Comparison of ENCODE assay signal across 1 cellular context in genomic region chr10:99329238-99329890, GRCh38.
TF ChIP-seq lines count a peak whose summit lies in the region.

Gene CNNM1 (plus strand): TSS chr10:99329356. CDS start chr10:99329388, 32 bp downstream.

TF ChIP-seq in WTC11, 78 proteins besides CTCF, POLR2A, EP300 and RAD21 (continued from another document):
- no peak for TF ChIP-seq E2F4 (CRISPR knock-in tag; IDR thresholded peaks at IDR 0.05; ENCODE audit: borderline replicate concordance, low read depth)
- TF ChIP-seq FOXJ3 (CRISPR knock-in tag; IDR thresholded peaks at IDR 0.05; ENCODE audit: borderline replicate concordance) = no peak
- TF ChIP-seq ZNF512 (CRISPR knock-in tag; IDR thresholded peaks at IDR 0.05; ENCODE audit: borderline replicate concordance) = no peak
- no peak for TF ChIP-seq GTF2I (CRISPR knock-in tag; conservative IDR thresholded peaks at IDR 0.05)
- TF ChIP-seq MXD4 (CRISPR knock-in tag; IDR thresholded peaks at IDR 0.05; ENCODE audit: borderline replicate concordance) = no peak
- no peak for TF ChIP-seq SOX15 (CRISPR knock-in tag; IDR thresholded peaks at IDR 0.05)
- peak; percentile 77; the same call in 1 of the 2 replicates for TF ChIP-seq FOXP1 (CRISPR knock-in tag; IDR thresholded peaks at IDR 0.05; ENCODE audit: borderline replicate concordance)
- TF ChIP-seq, protein P1, sequence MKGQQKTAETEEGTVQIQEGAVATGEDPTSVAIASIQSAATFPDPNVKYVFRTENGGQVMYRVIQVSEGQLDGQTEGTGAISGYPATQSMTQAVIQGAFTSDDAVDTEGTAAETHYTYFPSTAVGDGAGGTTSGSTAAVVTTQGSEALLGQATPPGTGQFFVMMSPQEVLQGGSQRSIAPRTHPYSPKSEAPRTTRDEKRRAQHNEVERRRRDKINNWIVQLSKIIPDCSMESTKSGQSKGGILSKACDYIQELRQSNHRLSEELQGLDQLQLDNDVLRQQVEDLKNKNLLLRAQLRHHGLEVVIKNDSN (CRISPR knock-in tag; IDR thresholded peaks at IDR 0.05) = peak; percentile 89
- TF ChIP-seq NFE2L1 (CRISPR knock-in tag; IDR thresholded peaks at IDR 0.05) = peak; percentile 63; the same call in 1 of the 2 replicates
- no peak for TF ChIP-seq HMGA2 (CRISPR knock-in tag; IDR thresholded peaks at IDR 0.05)
- TF ChIP-seq, protein P2, sequence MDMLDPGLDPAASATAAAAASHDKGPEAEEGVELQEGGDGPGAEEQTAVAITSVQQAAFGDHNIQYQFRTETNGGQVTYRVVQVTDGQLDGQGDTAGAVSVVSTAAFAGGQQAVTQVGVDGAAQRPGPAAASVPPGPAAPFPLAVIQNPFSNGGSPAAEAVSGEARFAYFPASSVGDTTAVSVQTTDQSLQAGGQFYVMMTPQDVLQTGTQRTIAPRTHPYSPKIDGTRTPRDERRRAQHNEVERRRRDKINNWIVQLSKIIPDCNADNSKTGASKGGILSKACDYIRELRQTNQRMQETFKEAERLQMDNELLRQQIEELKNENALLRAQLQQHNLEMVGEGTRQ (CRISPR knock-in tag; IDR thresholded peaks at IDR 0.05) = peak; percentile 86
- TF ChIP-seq PREB (CRISPR knock-in tag; IDR thresholded peaks at IDR 0.05; ENCODE audit: borderline replicate concordance) = peak; percentile 32; the same call in 1 of the 2 replicates
